8 cellular contexts compared by ENCODE assay signal in genomic region chr17:51164911-51165679, GRCh38. TPM values are rescaled to one million over a fixed set of nuclear protein-coding genes. Genes with fewer than 3 reads are reported as not detected.
DNase-seq lines count a peak whose midpoint lies in the region; TF ChIP-seq lines count a peak whose summit lies in the region.

No MANE protein-coding gene starts in this region.

- H3K4me2 ChIP-seq in OCI-LY3 (ENCODE audit: low read length) (peak overlapping the region; percentile 98), neuronal stem cell (ENCODE audit: insufficient read depth, low read length, poor library complexity, severe bottlenecking) (peak overlapping the region; percentile 97)

- H3K9me3 ChIP-seq in OCI-LY3 (ENCODE audit: insufficient read depth, low read length), result no peaks in the 10 kb centered on the region
- H3K9me3 ChIP-seq in ectodermal cell (ENCODE audit: control insufficient read depth, low read length), result no peaks in the 10 kb centered on the region
- H3K9me3 ChIP-seq in neuronal stem cell (replicated peaks in 1 of 2; ENCODE audit: control insufficient read depth in 2 of 2, insufficient read depth in 1 of 2, low read depth in 1 of 2, low read length in 2 of 2), result no peaks in the 10 kb centered on the region

- no peak overlapping the region for H3K14ac ChIP-seq in neuronal stem cell (ENCODE audit: low read length)

- H2BK120ac ChIP-seq in neuronal stem cell (ENCODE audit: low read depth, low read length), result no peak overlapping the region

- 55 to 58% methylated on average over 16 of the region's 16 CpGs for WGBS in ectodermal cell, 2 experiments
- no CpG with 5 or more reads among the region's 16 CpGs for WGBS in neuronal stem cell (ENCODE audit: extremely low coverage in 2 of 2, insufficient read length in 2 of 2, insufficient replicate concordance in 1 of 2), 2 donors

- H4K8ac ChIP-seq in neuronal stem cell (ENCODE audit: low read depth, low read length), result no peak overlapping the region

- H2AFZ ChIP-seq in OCI-LY3 (ENCODE audit: low read depth, low read length) (no peak overlapping the region), neuronal stem cell (ENCODE audit: low read length) (no peak overlapping the region)

- peak overlapping the region; percentile 82 for H3K9ac ChIP-seq in OCI-LY3 (ENCODE audit: low read length)
- H3K9ac ChIP-seq in neuronal stem cell (ENCODE audit: low read depth, low read length, poor library complexity), result no peak overlapping the region

- no peak overlapping the region for H3K4ac ChIP-seq in neuronal stem cell (ENCODE audit: low read length)

- H4K91ac ChIP-seq in neuronal stem cell (ENCODE audit: low read depth, low read length, poor library complexity), result no peak overlapping the region

- peak overlapping the region; percentile 70 for H3K23ac ChIP-seq in neuronal stem cell (ENCODE audit: low read depth, low read length, poor library complexity)

- H3K79me1 ChIP-seq in neuronal stem cell (ENCODE audit: low read depth, low read length), result peaks cover 4% of the 10 kb centered on the region

- H3K4me1 ChIP-seq in OCI-LY3 (ENCODE audit: low read length) (peaks cover 15% of the 10 kb centered on the region), ectodermal cell (ENCODE audit: control insufficient read depth, insufficient read depth, low read length) (peaks cover 6% of the 10 kb centered on the region), neuronal stem cell (ENCODE audit: control insufficient read depth in 2 of 2, insufficient read depth in 1 of 2, low read depth in 1 of 2, low read length in 2 of 2) (peaks cover 3 to 5% of the 10 kb centered on the region in 2 donors)

- H2BK12ac ChIP-seq in neuronal stem cell (ENCODE audit: low read length), result no peak overlapping the region

- TF ChIP-seq CTCF in OCI-LY3 (IDR thresholded peaks at IDR 0.05; ENCODE audit: low read depth, low read length), result no peak

- H3K27ac ChIP-seq in OCI-LY3 (ENCODE audit: low read length) (peak overlapping the region; percentile 71), ectodermal cell (ENCODE audit: insufficient read depth, low read depth, low read length, poor library complexity, severe bottlenecking) (no peak overlapping the region), neuronal stem cell (replicated peaks; ENCODE audit: low read length) (no peak overlapping the region)

- H4K20me1 ChIP-seq in OCI-LY3 (ENCODE audit: insufficient read depth, low read length), result no peaks in the 10 kb centered on the region

- H2BK15ac ChIP-seq in neuronal stem cell (ENCODE audit: low read length), result no peak overlapping the region

- H3K79me2 ChIP-seq in OCI-LY3 (ENCODE audit: low read length), result peaks cover 41% of the 10 kb centered on the region

- DNase-seq in DMS79 (lab: John Stamatoyannopoulos, UW), result peak; percentile 8
- no peak for DNase-seq in DMS79 treated with DMSO at 0.1 percent for 48 hours (lab: John Stamatoyannopoulos, UW)
- DNase-seq in neuronal stem cell (ENCODE audit: low spot score), result no peak
- no peak for DNase-seq in stimulated activated naive CD4-positive, alpha-beta T cell treated with Interleukin-2 at 50 U/mL for 16 hours (lab: John Stamatoyannopoulos, UW)
- DNase-seq in NCI-H2029 (lab: John Stamatoyannopoulos, UW), result no peak
- no peak for DNase-seq in activated CD4-positive, CD25-positive, alpha-beta regulatory T cell treated with anti-CD3 and anti-CD28 coated beads, Interleukin-2, amount 50 U/mL, for 72 hours

- no peaks in the 10 kb centered on the region for H3K27me3 ChIP-seq in OCI-LY3 (ENCODE audit: low read depth, low read length)
- H3K27me3 ChIP-seq in ectodermal cell (ENCODE audit: control insufficient read depth, insufficient read depth, low read length, poor library complexity, severe bottlenecking), result no peaks in the 10 kb centered on the region
- H3K27me3 ChIP-seq in neuronal stem cell (ENCODE audit: control insufficient read depth in 3 of 3, insufficient read depth in 3 of 3, low read depth in 1 of 3, low read length in 3 of 3), result no peaks in the 10 kb centered on the region

- H3K18ac ChIP-seq in neuronal stem cell (ENCODE audit: low read length), result peak overlapping the region; percentile 4

- H3K4me3 ChIP-seq in OCI-LY3 (ENCODE audit: low read length) (peak overlapping the region; percentile 81), ectodermal cell (ENCODE audit: insufficient read depth, low read depth, low read length) (peak overlapping the region; percentile 81), neuronal stem cell (ENCODE audit: low read length in 2 of 2) (peak overlapping the region in 1 of 2 donors; percentile 76)

- H2AK5ac ChIP-seq in neuronal stem cell (ENCODE audit: low read depth, low read length), result peak overlapping the region; percentile 44

- H3K36me3 ChIP-seq in OCI-LY3 (replicated peaks; ENCODE audit: low read depth, low read length) (peaks cover 38% of the 10 kb centered on the region), ectodermal cell (ENCODE audit: control insufficient read depth, insufficient read depth, low read length) (peaks cover 19% of the 10 kb centered on the region), neuronal stem cell (replicated peaks in 1 of 2; ENCODE audit: control insufficient read depth in 2 of 2, insufficient read depth in 2 of 2, low read length in 2 of 2) (peaks cover 27 to 61% of the 10 kb centered on the region in 2 donors)

- H2BK5ac ChIP-seq in neuronal stem cell (ENCODE audit: low read length), result peak overlapping the region; percentile 80

RNA-seq across cellular contexts. Expression of gene NME2, which starts 1.1 kb away (rescaled TPM):
- polyA plus RNA-seq in ectodermal cell (2013, experiment 1 of 4), result 472 TPM
- polyA plus RNA-seq in ectodermal cell (2013, experiment 2 of 4), result 435 TPM
- polyA plus RNA-seq in ectodermal cell (2013, experiment 3 of 4), result 375 TPM
- polyA plus RNA-seq in ectodermal cell (2013, experiment 4 of 4), result 396 TPM
- 865 TPM for polyA plus RNA-seq in neuronal stem cell (2013, experiment 1 of 2)
- 884 TPM for polyA plus RNA-seq in neuronal stem cell (2013, experiment 2 of 2)

RNA-seq across cellular contexts. Expression of gene NME1, which starts 11.7 kb away (rescaled TPM):
- polyA plus RNA-seq in ectodermal cell (2013, experiment 1 of 4), result 158 TPM
- 117 TPM for polyA plus RNA-seq in ectodermal cell (2013, experiment 2 of 4)
- polyA plus RNA-seq in ectodermal cell (2013, experiment 3 of 4), result 95.7 TPM
- polyA plus RNA-seq in ectodermal cell (2013, experiment 4 of 4), result 98.6 TPM
- polyA plus RNA-seq in neuronal stem cell (2013, experiment 1 of 2), result 128 TPM
- 125 TPM for polyA plus RNA-seq in neuronal stem cell (2013, experiment 2 of 2)

RNA-seq across cellular contexts. Expression of gene SPAG9, which starts 44.4 kb away (rescaled TPM):
- polyA plus RNA-seq in ectodermal cell (2013, experiment 1 of 4), result 82.7 TPM
- 87.8 TPM for polyA plus RNA-seq in ectodermal cell (2013, experiment 2 of 4)
- polyA plus RNA-seq in ectodermal cell (2013, experiment 3 of 4), result 75.0 TPM
- polyA plus RNA-seq in ectodermal cell (2013, experiment 4 of 4), result 98.5 TPM
- polyA plus RNA-seq in neuronal stem cell (2013, experiment 1 of 2), result 45.2 TPM
- 46.1 TPM for polyA plus RNA-seq in neuronal stem cell (2013, experiment 2 of 2)
